31 cellular contexts compared by ENCODE assay signal in the genomic region with DNA sequence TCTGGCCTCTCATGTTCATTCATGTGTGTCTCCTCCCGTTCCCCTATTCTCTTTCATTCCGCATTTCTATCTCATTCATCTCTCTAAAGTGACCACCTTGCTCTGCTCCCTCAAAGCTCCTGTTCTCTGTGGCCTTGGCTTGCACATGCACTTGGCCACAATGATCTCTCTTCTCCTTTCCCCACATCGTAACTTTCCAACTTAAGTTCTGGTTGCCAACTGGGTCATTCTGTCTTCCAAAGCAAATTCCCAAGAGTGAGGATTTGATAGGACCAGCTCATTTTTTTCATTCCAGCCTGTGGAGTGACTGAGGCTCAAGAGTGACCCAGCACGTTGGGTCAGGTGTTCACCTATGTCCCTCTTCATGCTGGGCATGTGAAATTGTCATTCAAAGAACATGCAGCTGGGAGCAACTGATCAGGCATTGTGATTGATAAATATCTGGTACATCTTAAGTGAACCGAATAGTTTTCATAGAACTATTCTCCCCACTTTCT.
"Had no signal": no experiment of that assay in that cellular context is flagged by ENCODE, and none has a peak within 500 bp of the region (broad histone marks: within the 10 kb centered on the region; RNA-seq: fewer than 3 reads in every experiment).

No MANE protein-coding gene starts in this region.

- H3K36me3 Mint-ChIP-seq: activated CD4-positive, alpha-beta memory T cell treated with anti-CD3 and anti-CD28 coated beads for 36 hours; activated naive CD4-positive, alpha-beta T cell treated with anti-CD3 and anti-CD28 coated beads, Interleukin-2, amount 10 ng/mL, durations not matched to agents 7 days and 5 days had no signal

- H3K4me3 ChIP-seq: cardiac muscle cell, MG63, SJCRH30, SK-N-MC had no signal

- H3K9me3 ChIP-seq: MG63 had no signal

- DNase-seq: activated CD4-positive, alpha-beta memory T cell treated with anti-CD3 and anti-CD28 coated beads for 36 hours; activated CD4-positive, alpha-beta T cell treated with anti-CD3 and anti-CD28 coated beads, Interleukin-2, amount 50 U/mL, for 1 hour; activated CD8-positive, alpha-beta memory T cell treated with anti-CD3 and anti-CD28 coated beads, Interleukin-2, amount 50 U/mL, for 4 hours; activated gamma-delta T cell treated with Interleukin-2 at 50 U/mL for 16 hours; activated naive CD4-positive, alpha-beta T cell treated with anti-CD3 and anti-CD28 coated beads, Interleukin-2, amount 10 ng/mL, durations not matched to agents 7 days and 5 days; activated T-cell treated with anti-CD3 and anti-CD28 coated beads for 4 hours; activated T-cell treated with anti-CD3 and anti-CD28 coated beads, Interleukin-2, amount 50 U/mL, for 4 hours; amniotic stem cell; aorta; brain microvascular endothelial cell; Karpas-422; KBM-7; MG63; NCI-H1048; NCI-H1417; NCI-H146; NCI-H187; NCI-H2081 treated with DMSO at 0.1 percent for 48 hours; NCI-H226; NCI-H446 treated with DMSO at 0.1 percent for 48 hours; NCI-H526; NCI-H774; SHP77; SJCRH30 had no signal

- H3K27me3 ChIP-seq: brain microvascular endothelial cell, cardiac muscle cell, MG63, SJCRH30 had no signal

- H3K36me3 ChIP-seq: brain microvascular endothelial cell, cardiac muscle cell, MG63, SJCRH30 had no signal

- H3K27ac ChIP-seq: brain microvascular endothelial cell, cardiac muscle cell, SJCRH30, SK-N-MC had no signal

- H3K4me3 Mint-ChIP-seq: activated CD4-positive, alpha-beta memory T cell treated with anti-CD3 and anti-CD28 coated beads for 36 hours; activated naive CD4-positive, alpha-beta T cell treated with anti-CD3 and anti-CD28 coated beads, Interleukin-2, amount 10 ng/mL, durations not matched to agents 7 days and 5 days; activated naive CD8-positive, alpha-beta T cell; activated T-cell treated with anti-CD3 and anti-CD28 coated beads, Interleukin-2, amount 50 U/mL, for 4 hours; activated T-helper 1 cell treated with anti-CD3 and anti-CD28 coated beads, Interleukin-12 subunit alpha, Interleukin-12 subunit beta, Interleukin-2, Interleukin-4 antibody, amounts not matched to agents 30 ng/mL and 10 ng/mL and 1 ng/mL, durations not matched to agents 14 hours and 24 hours and 36 hours; central memory CD8-positive, alpha-beta T cell; T-helper 1 cell treated with Interleukin-12 subunit alpha and Interleukin-12 subunit beta and Interleukin-4 antibody, amounts not matched to agents 30 μg/mL and 1 μg/mL, for 36 hours; T-helper 2 cell treated with Interferon-gamma antibody and Interleukin-4, amounts not matched to agents 5 μg/mL and 100 μg/mL, for 36 hours had no signal

- H3K27ac Mint-ChIP-seq: activated CD4-positive, alpha-beta memory T cell treated with anti-CD3 and anti-CD28 coated beads for 36 hours; activated naive CD4-positive, alpha-beta T cell treated with anti-CD3 and anti-CD28 coated beads, Interleukin-2, amount 10 ng/mL, durations not matched to agents 7 days and 5 days; activated naive CD8-positive, alpha-beta T cell; activated T-helper 1 cell treated with anti-CD3 and anti-CD28 coated beads, Interleukin-12 subunit alpha, Interleukin-12 subunit beta, Interleukin-2, Interleukin-4 antibody, amounts not matched to agents 30 ng/mL and 10 ng/mL and 1 ng/mL, durations not matched to agents 14 hours and 24 hours and 36 hours; T-helper 1 cell treated with Interleukin-12 subunit alpha and Interleukin-12 subunit beta and Interleukin-4 antibody, amounts not matched to agents 30 μg/mL and 1 μg/mL, for 36 hours; T-helper 2 cell treated with Interferon-gamma antibody and Interleukin-4, amounts not matched to agents 5 μg/mL and 100 μg/mL, for 36 hours had no signal

- H3K4me1 Mint-ChIP-seq: activated naive CD4-positive, alpha-beta T cell treated with anti-CD3 and anti-CD28 coated beads, Interleukin-2, amount 10 ng/mL, durations not matched to agents 7 days and 5 days; central memory CD8-positive, alpha-beta T cell had no signal

- H3K4me1 ChIP-seq: SJCRH30 had no signal

- H3K9me3 Mint-ChIP-seq: activated CD4-positive, alpha-beta memory T cell treated with anti-CD3 and anti-CD28 coated beads for 36 hours; activated naive CD4-positive, alpha-beta T cell treated with anti-CD3 and anti-CD28 coated beads, Interleukin-2, amount 10 ng/mL, durations not matched to agents 7 days and 5 days; activated T-cell treated with anti-CD3 and anti-CD28 coated beads, Interleukin-2, amount 50 U/mL, for 4 hours; central memory CD8-positive, alpha-beta T cell had no signal
